Comparison of ENCODE assay signal across 11 cellular contexts in the genomic region with DNA sequence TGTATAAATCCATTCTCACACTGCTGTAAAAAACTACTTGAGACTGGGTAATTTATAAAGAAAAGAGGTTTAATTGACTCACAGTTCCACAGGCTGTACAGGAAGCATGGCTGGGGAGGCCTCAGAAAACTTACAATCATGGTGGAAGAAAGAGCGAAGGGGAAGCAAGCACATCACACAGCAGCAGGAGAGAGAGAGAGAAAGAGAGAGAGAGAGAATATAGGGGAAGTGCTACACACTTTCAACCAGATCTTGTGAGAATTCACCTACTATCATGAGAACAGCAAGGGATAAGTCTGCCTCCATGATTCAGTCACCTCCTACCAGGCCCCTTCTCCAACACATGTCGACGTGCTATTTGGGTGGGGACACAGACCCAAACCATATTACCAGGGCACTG. TPM values are rescaled to one million over a fixed set of nuclear protein-coding genes. Genes with fewer than 3 reads are reported as not detected.
DNase-seq lines count a peak whose midpoint lies in the region; ATAC-seq and TF ChIP-seq lines count a peak whose summit lies in the region.
"Not testable (repeated sequence)": the region's sequence is repeated elsewhere in the genome, so short reads cannot be mapped to it uniquely, and the experiment has no call there.
"Had no signal": no experiment of that assay in that cellular context is flagged by ENCODE, and none has a peak within 500 bp of the region (broad histone marks: within the 10 kb centered on the region; RNA-seq: fewer than 3 reads in every experiment).

No MANE protein-coding gene starts in this region.

- peak; percentile 25 for DNase-seq in KBM-7
- DNase-seq in T-cell; activated T-cell treated with anti-CD3 and anti-CD28 coated beads, Interleukin-2, amount 50 U/mL, for 24 hours; activated naive CD8-positive, alpha-beta T cell treated with anti-CD3 and anti-CD28 coated beads, Interleukin-2, amount 10 ng/mL, durations not matched to agents 7 days and 5 days; naive thymus-derived CD4-positive, alpha-beta T cell: not testable (repeated sequence)
- peak; percentile 22 for DNase-seq in endodermal cell

- TF ChIP-seq CTCF in endodermal cell (conservative IDR thresholded peaks at IDR 0.05) = not testable (repeated sequence)

- not testable (repeated sequence) for H3K36me3 Mint-ChIP-seq in T-cell; activated T-cell treated with anti-CD3 and anti-CD28 coated beads, Interleukin-2, amount 50 U/mL, for 24 hours (ENCODE audit: low read depth); activated naive CD8-positive, alpha-beta T cell treated with anti-CD3 and anti-CD28 coated beads, Interleukin-2, amount 10 ng/mL, durations not matched to agents 7 days and 5 days; endodermal cell (ENCODE audit: low read depth); naive thymus-derived CD4-positive, alpha-beta T cell; stimulated activated memory B cell treated with anti-CD40 and anti-IgM and Interleukin-4, amounts not matched to agents 10 μg/mL and 1 μg/mL and 100 μg/mL, for 72 hours

- H3K36me3 ChIP-seq in endodermal cell (ENCODE audit: control insufficient read depth, insufficient read depth, low read length); naive thymus-derived CD4-positive, alpha-beta T cell (ENCODE audit: control insufficient read depth in 2 of 3, insufficient read depth in 3 of 3, low read length in 3 of 3): not testable (repeated sequence)

- not testable (repeated sequence) for ATAC-seq in T-cell (replicated peaks in 1 of 4); activated naive CD8-positive, alpha-beta T cell treated with anti-CD3 and anti-CD28 coated beads, Interleukin-2, amount 10 ng/mL, durations not matched to agents 7 days and 5 days (ENCODE audit: low read depth); naive thymus-derived CD4-positive, alpha-beta T cell; stimulated activated memory B cell treated with anti-CD40 and anti-IgM and Interleukin-4, amounts not matched to agents 10 μg/mL and 1 μg/mL and 100 μg/mL, for 72 hours

- intact Hi-C loops in naive thymus-derived CD4-positive, alpha-beta T cell (cut with micrococcal nuclease) = loop anchor here in 1 of 2 donors (2.0 kb wide), 1 partner anchor 31 kb away; no protein-coding TSS in a partner anchor

- not testable (repeated sequence) for H3K27me3 Mint-ChIP-seq in T-cell; activated T-cell treated with anti-CD3 and anti-CD28 coated beads, Interleukin-2, amount 50 U/mL, for 24 hours; activated naive CD8-positive, alpha-beta T cell treated with anti-CD3 and anti-CD28 coated beads, Interleukin-2, amount 10 ng/mL, durations not matched to agents 7 days and 5 days; endodermal cell (ENCODE audit: insufficient read depth); naive thymus-derived CD4-positive, alpha-beta T cell; stimulated activated memory B cell treated with anti-CD40 and anti-IgM and Interleukin-4, amounts not matched to agents 10 μg/mL and 1 μg/mL and 100 μg/mL, for 72 hours

- not testable (repeated sequence) for H3K9me3 ChIP-seq in endodermal cell (ENCODE audit: control insufficient read depth, low read length); naive thymus-derived CD4-positive, alpha-beta T cell (ENCODE audit: control insufficient read depth in 2 of 3, low read length in 3 of 3)

- not testable (repeated sequence) for H3K4me3 ChIP-seq in endodermal cell (ENCODE audit: low read length); naive thymus-derived CD4-positive, alpha-beta T cell (ENCODE audit: low read length)

- CTCF ChIA-PET in T-cell (lab: Charles Lee) = interaction anchor here (0.6 to 4.8 kb wide), 3 partner anchors 8 to 312 kb away, joined by 4 to 85 read pairs (median 4); no protein-coding TSS in a partner anchor
- CTCF ChIA-PET in naive thymus-derived CD4-positive, alpha-beta T cell (lab: Charles Lee) = interaction anchor here (1.4 to 5.5 kb wide), 3 partner anchors 57 to 299 kb away, joined by 3 to 72 read pairs (median 4); a partner anchor contains a TSS

- H3K27ac Mint-ChIP-seq in T-cell = peak overlapping the region; percentile 16 to 45
- peak overlapping the region; percentile 53 for H3K27ac Mint-ChIP-seq in activated T-cell treated with anti-CD3 and anti-CD28 coated beads, Interleukin-2, amount 50 U/mL, for 24 hours
- peak overlapping the region; percentile 5 for H3K27ac Mint-ChIP-seq in activated naive CD8-positive, alpha-beta T cell treated with anti-CD3 and anti-CD28 coated beads, Interleukin-2, amount 10 ng/mL, durations not matched to agents 7 days and 5 days
- not testable (repeated sequence) for H3K27ac Mint-ChIP-seq in endodermal cell
- H3K27ac Mint-ChIP-seq in naive thymus-derived CD4-positive, alpha-beta T cell = peak overlapping the region in 8 of 9 donors; percentile 2 to 85 (median 32)
- H3K27ac Mint-ChIP-seq in stimulated activated memory B cell treated with anti-CD40 and anti-IgM and Interleukin-4, amounts not matched to agents 10 μg/mL and 1 μg/mL and 100 μg/mL, for 72 hours = peak overlapping the region; percentile 25

- H3K9me3 Mint-ChIP-seq in T-cell; activated T-cell treated with anti-CD3 and anti-CD28 coated beads, Interleukin-2, amount 50 U/mL, for 24 hours; activated naive CD8-positive, alpha-beta T cell treated with anti-CD3 and anti-CD28 coated beads, Interleukin-2, amount 10 ng/mL, durations not matched to agents 7 days and 5 days; endodermal cell; naive thymus-derived CD4-positive, alpha-beta T cell; stimulated activated memory B cell treated with anti-CD40 and anti-IgM and Interleukin-4, amounts not matched to agents 10 μg/mL and 1 μg/mL and 100 μg/mL, for 72 hours: not testable (repeated sequence)

- H3K27me3 ChIP-seq in endodermal cell (ENCODE audit: control insufficient read depth, insufficient read depth, low read length, poor library complexity, severe bottlenecking); naive thymus-derived CD4-positive, alpha-beta T cell (ENCODE audit: control insufficient read depth in 2 of 2, insufficient read depth in 2 of 2, low read length in 2 of 2): not testable (repeated sequence)

- POLR2A ChIA-PET in T-cell (lab: Charles Lee); activated naive CD8-positive, alpha-beta T cell treated with anti-CD3 and anti-CD28 coated beads, Interleukin-2, amount 10 ng/mL, durations not matched to agents 7 days and 5 days (lab: Charles Lee): not testable (repeated sequence)
- POLR2A ChIA-PET in naive thymus-derived CD4-positive, alpha-beta T cell (lab: Charles Lee) = interaction anchor here (0.6 to 4.5 kb wide), 4 partner anchors 57 to 129 kb away, joined by 3 to 62 read pairs (median 4); a partner anchor contains a TSS

- in situ Hi-C loops in KBM-7 (cut with MboI; ENCODE audit: low pct_unique_long_range_greater_than_20kb, low sequenced_read_pairs) = loop anchor here (10.0 kb wide), 1 partner anchor 73 kb away; no protein-coding TSS in a partner anchor

- H3K9ac ChIP-seq in endodermal cell (ENCODE audit: extremely low read depth, low read length, poor library complexity, severe bottlenecking) = not testable (repeated sequence)

- H3K4me1 ChIP-seq in endodermal cell (ENCODE audit: control insufficient read depth, insufficient read depth, low read length); naive thymus-derived CD4-positive, alpha-beta T cell (ENCODE audit: control insufficient read depth in 2 of 2, insufficient read depth in 2 of 2, low read length in 2 of 2): not testable (repeated sequence)

- not testable (repeated sequence) for H3K27ac ChIP-seq in endodermal cell (ENCODE audit: low read depth, low read length); naive thymus-derived CD4-positive, alpha-beta T cell (ENCODE audit: low read depth, low read length)

- H3K4me1 Mint-ChIP-seq in T-cell = peaks cover 11 to 22% (median 18%) of the 10 kb centered on the region in 3 donors
- H3K4me1 Mint-ChIP-seq in activated T-cell treated with anti-CD3 and anti-CD28 coated beads, Interleukin-2, amount 50 U/mL, for 24 hours (ENCODE audit: low read depth) = peaks cover 20% of the 10 kb centered on the region
- not testable (repeated sequence) for H3K4me1 Mint-ChIP-seq in activated naive CD8-positive, alpha-beta T cell treated with anti-CD3 and anti-CD28 coated beads, Interleukin-2, amount 10 ng/mL, durations not matched to agents 7 days and 5 days; endodermal cell
- H3K4me1 Mint-ChIP-seq in naive thymus-derived CD4-positive, alpha-beta T cell = peaks cover 14 to 28% (median 18%) of the 10 kb centered on the region in 7 donors
- H3K4me1 Mint-ChIP-seq in stimulated activated memory B cell treated with anti-CD40 and anti-IgM and Interleukin-4, amounts not matched to agents 10 μg/mL and 1 μg/mL and 100 μg/mL, for 72 hours = peaks cover 16% of the 10 kb centered on the region

- WGBS in endodermal cell (ENCODE audit: insufficient coverage in 1 of 2, insufficient read length in 1 of 2), 2 experiments = 82 to 91% methylated on average over 2 to 3 of the region's 3 CpGs

- not testable (repeated sequence) for H3K4me3 Mint-ChIP-seq in T-cell; activated T-cell treated with anti-CD3 and anti-CD28 coated beads, Interleukin-2, amount 50 U/mL, for 24 hours; activated naive CD8-positive, alpha-beta T cell treated with anti-CD3 and anti-CD28 coated beads, Interleukin-2, amount 10 ng/mL, durations not matched to agents 7 days and 5 days; endodermal cell; stimulated activated memory B cell treated with anti-CD40 and anti-IgM and Interleukin-4, amounts not matched to agents 10 μg/mL and 1 μg/mL and 100 μg/mL, for 72 hours
- peak overlapping the region in 1 of 10 donors; percentile 29 for H3K4me3 Mint-ChIP-seq in naive thymus-derived CD4-positive, alpha-beta T cell

RNA-seq across cellular contexts. Expression of a gene that starts 9.3 kb away (rescaled TPM):
- not detected for total RNA-seq in T-cell
- total RNA-seq in activated naive CD8-positive, alpha-beta T cell treated with anti-CD3 and anti-CD28 coated beads, Interleukin-2, amount 10 ng/mL, durations not matched to agents 7 days and 5 days = not detected
- total RNA-seq in endodermal cell = not detected
- not detected for polyA plus RNA-seq in endodermal cell (2013, experiment 1 of 2)
- polyA plus RNA-seq in endodermal cell (2013, experiment 2 of 2) = not detected
- total RNA-seq in naive thymus-derived CD4-positive, alpha-beta T cell = not detected
- not detected for polyA plus RNA-seq in naive thymus-derived CD4-positive, alpha-beta T cell
- total RNA-seq: Caco-2; CD8-positive, alpha-beta memory T cell; GM23338; H9 had no signal
- polyA plus RNA-seq: CD8-positive, alpha-beta memory T cell; GM23338 had no signal

RNA-seq across cellular contexts. Expression of a gene that starts 45.6 kb away (rescaled TPM):
- total RNA-seq in T-cell (10 to 100 TPM; 13.4 to 21.0 (median 19.2) TPM), endodermal cell (100 to 1,000 TPM in 1 of 2 donors, 10 to 100 TPM in 1; 57.6 to 111 TPM)
- 10 to 100 TPM; 75.2 to 77.6 TPM for total RNA-seq in activated naive CD8-positive, alpha-beta T cell treated with anti-CD3 and anti-CD28 coated beads, Interleukin-2, amount 10 ng/mL, durations not matched to agents 7 days and 5 days
- polyA plus RNA-seq in endodermal cell (2013, experiment 1 of 2) = 105 TPM
- polyA plus RNA-seq in endodermal cell (2013, experiment 2 of 2) = 92.0 TPM
- 10 to 100 TPM in 4 of 5 experiments, 1 to 10 TPM in 1; 8.7 to 71.6 (median 22.1) TPM for total RNA-seq in naive thymus-derived CD4-positive, alpha-beta T cell
- polyA plus RNA-seq in naive thymus-derived CD4-positive, alpha-beta T cell = 10 to 100 TPM; 22.5 to 28.1 TPM
